10 cellular contexts compared by ENCODE assay signal in genomic region chr6:119533603-119534279, GRCh38.
DNase-seq lines count a peak whose midpoint lies in the region; ATAC-seq and TF ChIP-seq lines count a peak whose summit lies in the region.
"Had no signal": no experiment of that assay in that cellular context is flagged by ENCODE, and none has a peak within 500 bp of the region (broad histone marks: within the 10 kb centered on the region; RNA-seq: fewer than 3 reads in every experiment).

No MANE protein-coding gene starts in this region.

- H3K4me1 ChIP-seq in esophagus muscularis mucosa, result peaks cover 7 to 16% (median 12%) of the 10 kb centered on the region in 4 donors

- TF ChIP-seq CTCF in fibroblast of villous mesenchyme (IDR thresholded peaks at IDR 0.05; ENCODE audit: insufficient read depth, low read depth, low read length) (no peak), esophagus muscularis mucosa (IDR thresholded peaks at IDR 0.05) (no peak), type B pancreatic cell (conservative IDR thresholded peaks at IDR 0.05) (no peak)

- no peaks in the 10 kb centered on the region for H3K9me3 ChIP-seq in esophagus muscularis mucosa

- no peaks in the 10 kb centered on the region for H3K27me3 ChIP-seq in esophagus muscularis mucosa

- no peaks in the 10 kb centered on the region for H3K36me3 Mint-ChIP-seq in type B pancreatic cell

- H3K27ac ChIP-seq in esophagus muscularis mucosa (replicated peaks in 1 of 4), result peak overlapping the region in 1 of 4 donors; percentile 37

- peaks cover 4% of the 10 kb centered on the region for H3K4me1 Mint-ChIP-seq in type B pancreatic cell (ENCODE audit: unreplicated experiment)
- H3K4me1 Mint-ChIP-seq: neural crest cell had no signal

- TF ChIP-seq POLR2A in esophagus muscularis mucosa (IDR thresholded peaks at IDR 0.05; ENCODE audit: low read depth), result no peak

- peaks cover 4% of the 10 kb centered on the region for H3K27me3 Mint-ChIP-seq in type B pancreatic cell

- H3K27ac Mint-ChIP-seq in type B pancreatic cell, result no peak overlapping the region

- H3K9me3 Mint-ChIP-seq in type B pancreatic cell, result no peaks in the 10 kb centered on the region
- H3K9me3 Mint-ChIP-seq: neural crest cell had no signal

- no peak overlapping the region for H3K4me3 Mint-ChIP-seq in type B pancreatic cell
- H3K4me3 Mint-ChIP-seq: neural crest cell had no signal

- WGBS in esophagus muscularis mucosa, result 33% methylated on average over 5 of the region's 5 CpGs

- no peaks in the 10 kb centered on the region for H3K36me3 ChIP-seq in esophagus muscularis mucosa

- no peak overlapping the region for H3K4me3 ChIP-seq in fibroblast of villous mesenchyme (ENCODE audit: low read depth, low read length)
- no peak overlapping the region for H3K4me3 ChIP-seq in esophagus muscularis mucosa

- intact Hi-C loops in esophagus muscularis mucosa (cut with DNase I), result no loop called here

- in situ Hi-C loops in G401 (cut with HindIII; ENCODE audit: low sequenced_read_pairs), result no loop called here

- ATAC-seq in GM19467 (IDR thresholded peaks at IDR 0.05; ENCODE audit: unreplicated experiment), result peak; percentile 56
- peak; percentile 51 for ATAC-seq in HG03575 (IDR thresholded peaks at IDR 0.05; ENCODE audit: extremely low read depth, insufficient number of reproducible peaks, low FRiP score, unreplicated experiment)

- DNase-seq in Daoy (ENCODE audit: low read depth) (peak; percentile 34), fibroblast of villous mesenchyme (ENCODE audit: low read depth) (peak; percentile 82), G401 (ENCODE audit: low spot score) (no peak), esophagus muscularis mucosa (ENCODE audit: extremely low spot score) (no peak), ureter (ENCODE audit: low spot score) (no peak), type B pancreatic cell (ENCODE audit: extremely low spot score, unreplicated experiment) (no peak)
- DNase-seq: activated T-cell treated with anti-CD3 and anti-CD28 coated beads, Interleukin-2, amount 50 U/mL, for 1 hour had no signal

- TF ChIP-seq EP300 in esophagus muscularis mucosa (IDR thresholded peaks at IDR 0.05), result no peak

Comparison
In these comparisons a context has a peak if more than half of its experiments do, and no peak if none do; other contexts are left out.
1. DNase-seq: peak in Daoy (single experiment) and fibroblast of villous mesenchyme (single experiment); none in G401 (single experiment), esophagus muscularis mucosa (single experiment), ureter (single experiment) and type B pancreatic cell (single experiment).